ENCODE assay signal across 32 cellular contexts in genomic region chr6:137412562-137412961, GRCh38.
"Had no signal": no experiment of that assay in that cellular context is flagged by ENCODE, and none has a peak within 500 bp of the region (broad histone marks: within the 10 kb centered on the region; RNA-seq: fewer than 3 reads in every experiment).

No MANE protein-coding gene starts in this region.

- H3K27ac ChIP-seq: brain microvascular endothelial cell, PC-9, RWPE1, VCaP had no signal

- H3K4me3 ChIP-seq: PC-9 had no signal

- H3K4me2 ChIP-seq: PC-9 had no signal

- H2AFZ ChIP-seq: PC-9 had no signal

- DNase-seq: activated B cell treated with CpG ODN at 0.5 μM for 24 hours; activated CD4-positive, alpha-beta memory T cell treated with anti-CD3 and anti-CD28 coated beads for 36 hours; activated CD4-positive, alpha-beta T cell treated with anti-CD3 and anti-CD28 coated beads for 4 hours; activated CD4-positive, alpha-beta T cell treated with anti-CD3 and anti-CD28 coated beads, Interleukin-2, amount 50 U/mL, for 1 hour; activated CD4-positive, CD25-positive, alpha-beta regulatory T cell treated with anti-CD3 and anti-CD28 coated beads, Interleukin-2, amount 50 U/mL, for 72 hours; activated CD8-positive, alpha-beta memory T cell treated with anti-CD3 and anti-CD28 coated beads, Interleukin-2, amount 50 U/mL, for 48 hours; activated effector memory CD4-positive, alpha-beta T cell treated with Interleukin-2 at 50 U/mL for 16 hours; activated naive CD4-positive, alpha-beta T cell treated with anti-CD3 and anti-CD28 coated beads, Interleukin-2, amount 10 ng/mL, durations not matched to agents 7 days and 5 days; activated naive CD8-positive, alpha-beta T cell treated with anti-CD3 and anti-CD28 coated beads, Interleukin-2, amount 50 U/mL, for 24 hours; activated T-cell treated with anti-CD3 and anti-CD28 coated beads, Interleukin-2, amount 50 U/mL, for 48 hours; aorta; brain microvascular endothelial cell; central memory CD4-positive, alpha-beta T cell; Karpas-422; NCI-H1048; NCI-H1436 treated with DMSO at 0.1 percent for 48 hours; NCI-H187; NCI-H2029 treated with DMSO at 0.1 percent for 48 hours; NCI-H2107; NCI-H2171; NCI-H2227 treated with DMSO at 0.1 percent for 48 hours; NCI-H446 treated with DMSO at 0.1 percent for 48 hours; NCI-H524; PC-9; SIG-M5; T-helper 1 cell; T-helper 2 cell; T-helper 9 cell had no signal

- H3K27me3 ChIP-seq: brain microvascular endothelial cell had no signal

- ATAC-seq: activated naive CD8-positive, alpha-beta T cell treated with anti-CD3 and anti-CD28 coated beads, Interleukin-2, amount 50 U/mL, for 24 hours; Right ventricle myocardium inferior; SK-N-SH treated with all-trans-retinoic acid at 6 μM for 48 hours had no signal

- H3K36me3 ChIP-seq: brain microvascular endothelial cell had no signal
